ENCODE assay signal across 9 cellular contexts in genomic region chr1:9004731-9005708, GRCh38. TPM values are rescaled to one million over a fixed set of nuclear protein-coding genes. Genes with fewer than 3 reads are reported as not detected.
DNase-seq lines count a peak whose midpoint lies in the region; ATAC-seq and TF ChIP-seq lines count a peak whose summit lies in the region.
"Had no signal": no experiment of that assay in that cellular context is flagged by ENCODE, and none has a peak within 500 bp of the region (broad histone marks: within the 10 kb centered on the region; RNA-seq: fewer than 3 reads in every experiment).

No MANE protein-coding gene starts in this region.

- TF ChIP-seq CTCF in GM10248 (IDR thresholded peaks at IDR 0.05; ENCODE audit: control extremely low read depth, extremely low read depth, low read depth, missing control alignments) (peak; percentile 93), left ventricle myocardium inferior (IDR thresholded peaks at IDR 0.05; ENCODE audit: borderline replicate concordance) (peak; percentile 99), retinal pigment epithelial cell (conservative IDR thresholded peaks at IDR 0.05; ENCODE audit: low read depth, low read length) (peak; percentile 99)

- peaks cover 8% of the 10 kb centered on the region for H3K4me1 ChIP-seq in left ventricle myocardium inferior

- H3K36me3 ChIP-seq in left ventricle myocardium inferior: no peaks in the 10 kb centered on the region

- no peak overlapping the region for H3K27ac ChIP-seq in left ventricle myocardium inferior (replicated peaks)

- no peaks in the 10 kb centered on the region for H3K27me3 ChIP-seq in left ventricle myocardium inferior (ENCODE audit: low read depth)

- H3K4me1 Mint-ChIP-seq in activated naive CD8-positive, alpha-beta T cell treated with anti-CD3 and anti-CD28 coated beads, Interleukin-2, amount 50 U/mL, for 24 hours: peaks cover 11% of the 10 kb centered on the region

- peak; percentile 84 for ATAC-seq in activated naive CD8-positive, alpha-beta T cell treated with anti-CD3 and anti-CD28 coated beads, Interleukin-2, amount 50 U/mL, for 24 hours
- ATAC-seq in GM19452 (IDR thresholded peaks at IDR 0.05; ENCODE audit: unreplicated experiment) (no peak), HG03139 (IDR thresholded peaks at IDR 0.05; ENCODE audit: unreplicated experiment) (no peak)

- H3K27ac Mint-ChIP-seq in activated naive CD8-positive, alpha-beta T cell treated with anti-CD3 and anti-CD28 coated beads, Interleukin-2, amount 50 U/mL, for 24 hours: peak overlapping the region; percentile 39

- intact Hi-C loops in left ventricle myocardium inferior (cut with micrococcal nuclease): no loop called here

- peak; percentile 91 for DNase-seq in GM10248 (ENCODE audit: extremely low spot score)
- peak; percentile 86 for DNase-seq in KBM-7
- DNase-seq in T-helper 1 cell: peak; percentile 31 to 80 (median 59)
- peak; percentile 92 for DNase-seq in activated naive CD8-positive, alpha-beta T cell treated with anti-CD3 and anti-CD28 coated beads, Interleukin-2, amount 50 U/mL, for 24 hours
- peak; percentile 77 for DNase-seq in left ventricle myocardium inferior
- DNase-seq in retinal pigment epithelial cell (ENCODE audit: low read depth): peak; percentile 13

- no peaks in the 10 kb centered on the region for H3K9me3 Mint-ChIP-seq in activated naive CD8-positive, alpha-beta T cell treated with anti-CD3 and anti-CD28 coated beads, Interleukin-2, amount 50 U/mL, for 24 hours

- POLR2A ChIA-PET in GM10248 (lab: Yijun Ruan, JAX): interaction anchor here (0.6 to 0.7 kb wide), 2 partner anchors 343 to 582 kb away, joined by 3 to 4 read pairs; no protein-coding TSS in a partner anchor

- no peaks in the 10 kb centered on the region for H3K36me3 Mint-ChIP-seq in activated naive CD8-positive, alpha-beta T cell treated with anti-CD3 and anti-CD28 coated beads, Interleukin-2, amount 50 U/mL, for 24 hours (ENCODE audit: low read depth)

- H3K4me3 ChIP-seq in left ventricle myocardium inferior (no peak overlapping the region), retinal pigment epithelial cell (ENCODE audit: low read length) (no peak overlapping the region)

- CTCF ChIA-PET in GM10248 (lab: Yijun Ruan, JAX): interaction anchor here (0.6 to 9.1 kb wide), 85 partner anchors 8 to 1337 kb away, joined by 3 to 85 read pairs (median 4); partner anchors contain the start of genes GPR157, H6PD and SLC2A7

- H3K27me3 Mint-ChIP-seq in activated naive CD8-positive, alpha-beta T cell treated with anti-CD3 and anti-CD28 coated beads, Interleukin-2, amount 50 U/mL, for 24 hours: no peaks in the 10 kb centered on the region

- peak overlapping the region; percentile 53 for H3K4me3 Mint-ChIP-seq in activated naive CD8-positive, alpha-beta T cell treated with anti-CD3 and anti-CD28 coated beads, Interleukin-2, amount 50 U/mL, for 24 hours

- H3K9me3 ChIP-seq in left ventricle myocardium inferior (replicated peaks): no peaks in the 10 kb centered on the region

- in situ Hi-C loops in KBM-7 (cut with MboI; ENCODE audit: low pct_unique_long_range_greater_than_20kb, low sequenced_read_pairs): no loop called here

RNA-seq across cellular contexts. Expression of gene SLC2A7, which starts 21.2 kb away (rescaled TPM):
- not detected for total RNA-seq in left ventricle myocardium inferior
- total RNA-seq: mononuclear cell had no signal

RNA-seq across cellular contexts. Expression of gene CA6, which starts 59.4 kb away (rescaled TPM):
- not detected for total RNA-seq in left ventricle myocardium inferior

Comparison
In these comparisons a context has a peak if more than half of its experiments do, and no peak if none do; other contexts are left out.
1. DNase-seq: peak in every context shown above with its lines; median percentile 92 in activated naive CD8-positive, alpha-beta T cell treated with anti-CD3 and anti-CD28 coated beads, Interleukin-2, amount 50 U/mL, for 24 hours; 91 in GM10248; 86 in KBM-7; 77 in left ventricle myocardium inferior; 59 in T-helper 1 cell; 13 in retinal pigment epithelial cell.